In the genomic region with DNA sequence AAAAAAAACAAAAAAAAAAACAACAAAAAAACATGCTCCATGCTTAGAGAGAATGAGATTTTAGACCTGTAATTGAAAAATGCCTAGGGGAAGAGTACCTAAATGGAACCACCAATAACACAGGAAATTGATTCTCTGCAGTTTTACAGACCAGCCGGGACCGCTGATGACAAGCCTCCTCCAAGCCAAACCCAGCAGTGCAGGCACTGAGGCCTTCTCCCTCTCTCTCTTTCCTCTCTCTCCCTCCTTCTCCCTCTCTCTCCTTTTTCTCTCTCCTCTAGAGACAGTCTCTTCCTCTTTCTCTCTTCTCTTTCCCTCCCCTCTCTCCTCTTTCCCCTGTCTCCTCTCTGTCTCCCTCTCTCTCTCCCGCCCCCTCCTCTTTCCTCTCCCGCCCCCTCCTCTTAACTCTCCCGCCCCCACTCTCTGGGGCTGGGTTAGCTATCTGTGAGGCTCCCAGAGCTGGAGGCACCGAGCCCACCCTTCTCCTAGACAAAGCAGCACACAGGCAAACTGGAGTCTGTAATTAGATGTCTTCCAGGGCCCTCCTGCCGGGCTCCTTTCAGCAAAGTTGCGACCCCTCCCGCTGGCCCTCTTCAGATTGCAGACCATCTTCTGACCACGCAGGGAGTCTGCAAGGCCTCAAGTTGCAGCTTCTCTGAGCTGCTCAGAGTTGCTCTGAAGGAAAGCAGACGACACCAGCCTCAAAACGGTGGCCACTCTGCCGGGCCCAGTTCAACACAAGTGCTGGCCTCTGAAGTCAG, we compare ENCODE assay signal across 23 cellular contexts.
DNase-seq lines count a peak whose midpoint lies in the region; ATAC-seq and TF ChIP-seq lines count a peak whose summit lies in the region.
"Had no signal": no experiment of that assay in that cellular context is flagged by ENCODE, and none has a peak within 500 bp of the region (broad histone marks: within the 10 kb centered on the region; RNA-seq: fewer than 3 reads in every experiment).

No MANE protein-coding gene starts in this region.

- no peak overlapping the region for H3K4me3 ChIP-seq in cardiac muscle cell
- no peak overlapping the region for H3K4me3 ChIP-seq in endodermal cell (ENCODE audit: low read length)
- H3K4me3 ChIP-seq in mesodermal cell (ENCODE audit: extremely low read depth, insufficient read depth, low read length, poor library complexity, severe bottlenecking): no peak overlapping the region
- no peak overlapping the region for H3K4me3 ChIP-seq in vagina
- H3K4me3 ChIP-seq: lower lobe of right lung, ovary, stomach, upper lobe of left lung had no signal

- H3K4me1 ChIP-seq in cardiac muscle cell (ENCODE audit: low read depth) (peaks cover 15% of the 10 kb centered on the region), endodermal cell (ENCODE audit: control insufficient read depth, insufficient read depth, low read length) (peaks cover 19% of the 10 kb centered on the region), mesodermal cell (ENCODE audit: control insufficient read depth, insufficient read depth, low read length, poor library complexity, severe bottlenecking) (peaks cover 15% of the 10 kb centered on the region), vagina (peaks cover 11% of the 10 kb centered on the region)
- H3K4me1 ChIP-seq: lower lobe of right lung had no signal

- 26 to 32% methylated on average over 4 to 11 of the region's 13 CpGs for WGBS in endodermal cell (ENCODE audit: insufficient coverage in 1 of 2, insufficient read length in 1 of 2), 2 experiments
- WGBS in mesodermal cell (ENCODE audit: insufficient coverage in 2 of 2), 2 experiments: 10 to 15% methylated on average over 9 to 10 of the region's 13 CpGs

- DNase-seq in cardiac muscle cell (ENCODE audit: low read depth in 1 of 2, low spot score in 1 of 2) (peak in 1 of 2 donors; percentile 43), Right ventricle myocardium inferior (ENCODE audit: missing footprints) (no peak), endodermal cell (peak; percentile 80), vagina (ENCODE audit: extremely low spot score in 2 of 2) (peak; percentile 77 to 79), GM13976 (ENCODE audit: low spot score) (no peak), NCI-H748 treated with DMSO at 0.1 percent for 48 hours (lab: John Stamatoyannopoulos, UW) (no peak)
- DNase-seq: activated CD4-positive, CD25-positive, alpha-beta regulatory T cell; activated CD8-positive, alpha-beta T cell treated with anti-CD3 and anti-CD28 coated beads for 36 hours; activated naive CD4-positive, alpha-beta T cell treated with Interleukin-2 at 50 U/mL for 16 hours; activated T-cell treated with anti-CD3 and anti-CD28 coated beads, Interleukin-2, amount 50 U/mL, for 4 hours; IMR-90; lower lobe of right lung; NCI-H1105; NCI-H524; ovary; right cardiac atrium; stomach had no signal

- peak overlapping the region; percentile 19 for H3K27ac Mint-ChIP-seq in endodermal cell
- H3K27ac Mint-ChIP-seq: activated CD8-positive, alpha-beta T cell treated with anti-CD3 and anti-CD28 coated beads for 36 hours; B cell had no signal

- H3K27ac ChIP-seq in cardiac muscle cell: peak overlapping the region; percentile 18
- H3K27ac ChIP-seq in endodermal cell (ENCODE audit: low read depth, low read length): no peak overlapping the region
- H3K27ac ChIP-seq in mesodermal cell (ENCODE audit: low read depth, low read length, severe bottlenecking): peak overlapping the region; percentile 65
- H3K27ac ChIP-seq in vagina: no peak overlapping the region
- H3K27ac ChIP-seq: HL-60, lower lobe of right lung, ovary, RWPE1, stomach, upper lobe of left lung had no signal

- H3K27me3 Mint-ChIP-seq in endodermal cell (ENCODE audit: insufficient read depth): peaks cover 11% of the 10 kb centered on the region

- H3K4me3 Mint-ChIP-seq in endodermal cell: peak overlapping the region; percentile 3
- H3K4me3 Mint-ChIP-seq: activated CD8-positive, alpha-beta T cell treated with anti-CD3 and anti-CD28 coated beads for 36 hours; activated T-cell treated with anti-CD3 and anti-CD28 coated beads, Interleukin-2, amount 50 U/mL, for 4 hours; B cell had no signal

- TF ChIP-seq CTCF in cardiac muscle cell (IDR thresholded peaks at IDR 0.05; ENCODE audit: low read depth, low read length) (no peak), endodermal cell (conservative IDR thresholded peaks at IDR 0.05) (no peak), vagina (IDR thresholded peaks at IDR 0.05) (no peak), GM13976 (IDR thresholded peaks at IDR 0.05; ENCODE audit: borderline replicate concordance, control extremely low read depth, extremely low read depth, insufficient read depth, missing control alignments) (no peak)

- H3K9me3 ChIP-seq in cardiac muscle cell (ENCODE audit: low read depth) (no peaks in the 10 kb centered on the region), endodermal cell (ENCODE audit: control insufficient read depth, low read length) (peaks cover 14% of the 10 kb centered on the region), mesodermal cell (ENCODE audit: control insufficient read depth, low read length) (peaks cover 6% of the 10 kb centered on the region), vagina (no peaks in the 10 kb centered on the region)
- H3K9me3 ChIP-seq: lower lobe of right lung, ovary, stomach, upper lobe of left lung had no signal

- no peak for TF ChIP-seq POLR2A in vagina (IDR thresholded peaks at IDR 0.05)

- in situ Hi-C loops in GM13976 (cut with MboI; ENCODE audit: low sequenced_read_pairs, unreplicated experiment): no loop called here

- no peak overlapping the region for H3K9ac ChIP-seq in endodermal cell (ENCODE audit: extremely low read depth, low read length, poor library complexity, severe bottlenecking)

- ATAC-seq in Right ventricle myocardium inferior: no peak
- ATAC-seq in HG02938 (IDR thresholded peaks at IDR 0.05; ENCODE audit: unreplicated experiment): no peak
- ATAC-seq: activated CD8-positive, alpha-beta T cell treated with anti-CD3 and anti-CD28 coated beads for 36 hours; activated T-cell treated with anti-CD3 and anti-CD28 coated beads, Interleukin-2, amount 50 U/mL, for 4 hours; lower lobe of right lung; right cardiac atrium had no signal

- H3K27me3 ChIP-seq in cardiac muscle cell: no peaks in the 10 kb centered on the region
- H3K27me3 ChIP-seq in endodermal cell (ENCODE audit: control insufficient read depth, insufficient read depth, low read length, poor library complexity, severe bottlenecking): no peaks in the 10 kb centered on the region
- no peaks in the 10 kb centered on the region for H3K27me3 ChIP-seq in vagina
- H3K27me3 ChIP-seq: ovary, stomach, upper lobe of left lung had no signal

- peaks cover 11% of the 10 kb centered on the region for H3K9me3 Mint-ChIP-seq in endodermal cell
- H3K9me3 Mint-ChIP-seq: activated T-cell treated with anti-CD3 and anti-CD28 coated beads, Interleukin-2, amount 50 U/mL, for 4 hours had no signal

- no peaks in the 10 kb centered on the region for H3K36me3 Mint-ChIP-seq in endodermal cell (ENCODE audit: low read depth)

- intact Hi-C loops in Right ventricle myocardium inferior (cut with DNase I) (no loop called here), vagina (cut with DNase I) (no loop called here)

- H3K36me3 ChIP-seq in cardiac muscle cell: no peaks in the 10 kb centered on the region
- no peaks in the 10 kb centered on the region for H3K36me3 ChIP-seq in endodermal cell (ENCODE audit: control insufficient read depth, insufficient read depth, low read length)
- no peaks in the 10 kb centered on the region for H3K36me3 ChIP-seq in mesodermal cell (ENCODE audit: control insufficient read depth, insufficient read depth, low read length)
- H3K36me3 ChIP-seq in vagina: no peaks in the 10 kb centered on the region
- H3K36me3 ChIP-seq: lower lobe of right lung, ovary, stomach, upper lobe of left lung had no signal

- H3K4me1 Mint-ChIP-seq in endodermal cell: peaks cover 48% of the 10 kb centered on the region
- H3K4me1 Mint-ChIP-seq: B cell had no signal

Comparison
In these comparisons a context has a peak if more than half of its experiments do, and no peak if none do; other contexts are left out.
1. DNase-seq: peak in endodermal cell (single experiment) and vagina (2 of 2); none in Right ventricle myocardium inferior (single experiment), GM13976 (single experiment) and NCI-H748 treated with DMSO at 0.1 percent for 48 hours (single experiment).
2. H3K27ac ChIP-seq: peak in cardiac muscle cell (single experiment) and mesodermal cell (single experiment); none in endodermal cell (single experiment) and vagina (single experiment).